1 cellular context compared by ENCODE assay signal in the genomic region with DNA sequence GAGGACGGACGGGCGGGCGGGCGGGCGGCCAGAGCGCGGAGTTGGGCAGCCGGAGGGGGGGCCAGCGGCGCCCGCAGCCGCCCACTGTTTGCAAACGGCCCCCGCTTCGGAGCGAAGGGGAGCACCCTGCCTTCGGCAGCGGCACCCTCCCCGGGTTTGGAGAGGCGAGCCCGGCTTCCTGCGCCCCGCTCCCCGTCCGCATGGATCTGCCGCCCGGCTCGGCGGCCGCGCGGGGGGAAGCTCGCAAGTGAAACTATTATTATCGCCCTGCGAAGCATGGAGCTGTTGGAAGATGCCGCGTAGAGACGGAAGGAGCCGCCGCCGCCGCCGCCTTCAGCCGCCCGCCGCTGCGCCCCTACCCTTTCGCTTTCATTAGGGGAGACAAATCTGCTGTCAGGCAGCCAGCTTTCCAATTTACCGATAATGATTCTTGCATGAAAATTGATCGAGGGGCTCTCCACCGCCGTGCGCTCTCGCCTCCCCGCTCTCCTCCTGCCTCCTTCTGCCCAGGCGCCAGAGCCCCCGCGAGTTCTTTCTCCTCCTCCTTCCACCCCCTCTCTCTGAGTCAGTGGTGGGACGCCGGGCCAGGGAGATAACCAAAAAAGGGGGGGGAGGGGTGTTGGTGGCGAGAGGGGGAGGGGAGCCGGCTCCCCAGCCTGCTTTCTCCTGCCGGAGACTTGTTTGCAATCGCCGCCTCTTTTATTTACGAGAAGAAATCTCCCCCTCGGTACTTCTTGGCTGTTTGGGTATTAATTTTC.
TF ChIP-seq lines count a peak whose summit lies in the region.

No MANE protein-coding gene starts in this region.

TF ChIP-seq in HEK293, 187 proteins besides CTCF, POLR2A, EP300 and RAD21 (continued from another document and continues in another):
- TF ChIP-seq GFI1B (tag by site-specific recombination; IDR thresholded peaks at IDR 0.05) = no peak
- TF ChIP-seq ZBTB21 (tag by site-specific recombination; IDR thresholded peaks at IDR 0.05) = no peak
- TF ChIP-seq, protein P1, sequence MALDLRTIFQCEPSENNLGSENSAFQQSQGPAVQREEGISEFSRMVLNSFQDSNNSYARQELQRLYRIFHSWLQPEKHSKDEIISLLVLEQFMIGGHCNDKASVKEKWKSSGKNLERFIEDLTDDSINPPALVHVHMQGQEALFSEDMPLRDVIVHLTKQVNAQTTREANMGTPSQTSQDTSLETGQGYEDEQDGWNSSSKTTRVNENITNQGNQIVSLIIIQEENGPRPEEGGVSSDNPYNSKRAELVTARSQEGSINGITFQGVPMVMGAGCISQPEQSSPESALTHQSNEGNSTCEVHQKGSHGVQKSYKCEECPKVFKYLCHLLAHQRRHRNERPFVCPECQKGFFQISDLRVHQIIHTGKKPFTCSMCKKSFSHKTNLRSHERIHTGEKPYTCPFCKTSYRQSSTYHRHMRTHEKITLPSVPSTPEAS (tag by site-specific recombination; IDR thresholded peaks at IDR 0.05) = no peak
- no peak for TF ChIP-seq ZNF610 (tag by site-specific recombination; IDR thresholded peaks at IDR 0.05; ENCODE audit: borderline replicate concordance)
- TF ChIP-seq TCF7L2 (IDR thresholded peaks at IDR 0.05; ENCODE audit: borderline replicate concordance, low read depth, low read length) = no peak
- no peak for TF ChIP-seq ZNF677 (tag by site-specific recombination; IDR thresholded peaks at IDR 0.05)
- TF ChIP-seq WT1 (tag by site-specific recombination; IDR thresholded peaks at IDR 0.05) = peak; percentile 26; the same call in 1 of the 2 replicates
- TF ChIP-seq, protein P2, sequence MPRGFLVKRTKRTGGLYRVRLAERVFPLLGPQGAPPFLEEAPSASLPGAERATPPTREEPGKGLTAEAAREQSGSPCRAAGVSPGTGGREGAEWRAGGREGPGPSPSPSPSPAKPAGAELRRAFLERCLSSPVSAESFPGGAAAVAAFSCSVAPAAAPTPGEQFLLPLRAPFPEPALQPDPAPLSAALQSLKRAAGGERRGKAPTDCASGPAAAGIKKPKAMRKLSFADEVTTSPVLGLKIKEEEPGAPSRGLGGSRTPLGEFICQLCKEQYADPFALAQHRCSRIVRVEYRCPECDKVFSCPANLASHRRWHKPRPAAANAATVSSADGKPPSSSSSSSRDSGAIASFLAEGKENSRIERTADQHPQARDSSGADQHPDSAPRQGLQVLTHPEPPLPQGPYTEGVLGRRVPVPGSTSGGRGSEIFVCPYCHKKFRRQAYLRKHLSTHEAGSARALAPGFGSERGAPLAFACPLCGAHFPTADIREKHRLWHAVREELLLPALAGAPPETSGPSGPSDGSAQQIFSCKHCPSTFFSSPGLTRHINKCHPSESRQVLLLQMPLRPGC (tag by site-specific recombination; IDR thresholded peaks at IDR 0.05) = no peak
- TF ChIP-seq, protein P3, sequence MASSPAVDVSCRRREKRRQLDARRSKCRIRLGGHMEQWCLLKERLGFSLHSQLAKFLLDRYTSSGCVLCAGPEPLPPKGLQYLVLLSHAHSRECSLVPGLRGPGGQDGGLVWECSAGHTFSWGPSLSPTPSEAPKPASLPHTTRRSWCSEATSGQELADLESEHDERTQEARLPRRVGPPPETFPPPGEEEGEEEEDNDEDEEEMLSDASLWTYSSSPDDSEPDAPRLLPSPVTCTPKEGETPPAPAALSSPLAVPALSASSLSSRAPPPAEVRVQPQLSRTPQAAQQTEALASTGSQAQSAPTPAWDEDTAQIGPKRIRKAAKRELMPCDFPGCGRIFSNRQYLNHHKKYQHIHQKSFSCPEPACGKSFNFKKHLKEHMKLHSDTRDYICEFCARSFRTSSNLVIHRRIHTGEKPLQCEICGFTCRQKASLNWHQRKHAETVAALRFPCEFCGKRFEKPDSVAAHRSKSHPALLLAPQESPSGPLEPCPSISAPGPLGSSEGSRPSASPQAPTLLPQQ (tag by site-specific recombination; IDR thresholded peaks at IDR 0.05) = no peak
- TF ChIP-seq, protein P4, sequence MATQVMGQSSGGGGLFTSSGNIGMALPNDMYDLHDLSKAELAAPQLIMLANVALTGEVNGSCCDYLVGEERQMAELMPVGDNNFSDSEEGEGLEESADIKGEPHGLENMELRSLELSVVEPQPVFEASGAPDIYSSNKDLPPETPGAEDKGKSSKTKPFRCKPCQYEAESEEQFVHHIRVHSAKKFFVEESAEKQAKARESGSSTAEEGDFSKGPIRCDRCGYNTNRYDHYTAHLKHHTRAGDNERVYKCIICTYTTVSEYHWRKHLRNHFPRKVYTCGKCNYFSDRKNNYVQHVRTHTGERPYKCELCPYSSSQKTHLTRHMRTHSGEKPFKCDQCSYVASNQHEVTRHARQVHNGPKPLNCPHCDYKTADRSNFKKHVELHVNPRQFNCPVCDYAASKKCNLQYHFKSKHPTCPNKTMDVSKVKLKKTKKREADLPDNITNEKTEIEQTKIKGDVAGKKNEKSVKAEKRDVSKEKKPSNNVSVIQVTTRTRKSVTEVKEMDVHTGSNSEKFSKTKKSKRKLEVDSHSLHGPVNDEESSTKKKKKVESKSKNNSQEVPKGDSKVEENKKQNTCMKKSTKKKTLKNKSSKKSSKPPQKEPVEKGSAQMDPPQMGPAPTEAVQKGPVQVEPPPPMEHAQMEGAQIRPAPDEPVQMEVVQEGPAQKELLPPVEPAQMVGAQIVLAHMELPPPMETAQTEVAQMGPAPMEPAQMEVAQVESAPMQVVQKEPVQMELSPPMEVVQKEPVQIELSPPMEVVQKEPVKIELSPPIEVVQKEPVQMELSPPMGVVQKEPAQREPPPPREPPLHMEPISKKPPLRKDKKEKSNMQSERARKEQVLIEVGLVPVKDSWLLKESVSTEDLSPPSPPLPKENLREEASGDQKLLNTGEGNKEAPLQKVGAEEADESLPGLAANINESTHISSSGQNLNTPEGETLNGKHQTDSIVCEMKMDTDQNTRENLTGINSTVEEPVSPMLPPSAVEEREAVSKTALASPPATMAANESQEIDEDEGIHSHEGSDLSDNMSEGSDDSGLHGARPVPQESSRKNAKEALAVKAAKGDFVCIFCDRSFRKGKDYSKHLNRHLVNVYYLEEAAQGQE (tag by site-specific recombination; IDR thresholded peaks at IDR 0.05) = no peak
- TF ChIP-seq ZNF596 (tag by site-specific recombination; IDR thresholded peaks at IDR 0.05) = no peak
- TF ChIP-seq ZNF223 (tag by site-specific recombination; IDR thresholded peaks at IDR 0.05) = no peak
- 0 out of 2 replicates have a peak, but pooled peaks have one; percentile 31 for TF ChIP-seq ZBTB7A (tag by site-specific recombination; IDR thresholded peaks at IDR 0.05; ENCODE audit: low read depth)
- TF ChIP-seq ZNF571 (tag by site-specific recombination; IDR thresholded peaks at IDR 0.05) = no peak
- TF ChIP-seq ZNF175 (tag by site-specific recombination; IDR thresholded peaks at IDR 0.05) = no peak
- no peak for TF ChIP-seq ZNF530 (tag by site-specific recombination; IDR thresholded peaks at IDR 0.05; ENCODE audit: low read depth)
- TF ChIP-seq RBAK (tag by site-specific recombination; IDR thresholded peaks at IDR 0.05) = no peak
- TF ChIP-seq ZNF292 (tag by site-specific recombination; IDR thresholded peaks at IDR 0.05; ENCODE audit: borderline replicate concordance, low read depth) = no peak
- TF ChIP-seq ZNF501 (tag by site-specific recombination; IDR thresholded peaks at IDR 0.05) = no peak
- TF ChIP-seq ZNF629 (tag by site-specific recombination; IDR thresholded peaks at IDR 0.05) = 0 out of 2 replicates have a peak, but pooled peaks have one; percentile 18
- no peak for TF ChIP-seq ZNF311 (tag by site-specific recombination; IDR thresholded peaks at IDR 0.05; ENCODE audit: borderline replicate concordance)
- peak; percentile 80 for TF ChIP-seq ZNF341 (tag by site-specific recombination; IDR thresholded peaks at IDR 0.05; ENCODE audit: low read depth)
- TF ChIP-seq ZBTB17 (tag by site-specific recombination; IDR thresholded peaks at IDR 0.05) = no peak
- TF ChIP-seq, protein P5, sequence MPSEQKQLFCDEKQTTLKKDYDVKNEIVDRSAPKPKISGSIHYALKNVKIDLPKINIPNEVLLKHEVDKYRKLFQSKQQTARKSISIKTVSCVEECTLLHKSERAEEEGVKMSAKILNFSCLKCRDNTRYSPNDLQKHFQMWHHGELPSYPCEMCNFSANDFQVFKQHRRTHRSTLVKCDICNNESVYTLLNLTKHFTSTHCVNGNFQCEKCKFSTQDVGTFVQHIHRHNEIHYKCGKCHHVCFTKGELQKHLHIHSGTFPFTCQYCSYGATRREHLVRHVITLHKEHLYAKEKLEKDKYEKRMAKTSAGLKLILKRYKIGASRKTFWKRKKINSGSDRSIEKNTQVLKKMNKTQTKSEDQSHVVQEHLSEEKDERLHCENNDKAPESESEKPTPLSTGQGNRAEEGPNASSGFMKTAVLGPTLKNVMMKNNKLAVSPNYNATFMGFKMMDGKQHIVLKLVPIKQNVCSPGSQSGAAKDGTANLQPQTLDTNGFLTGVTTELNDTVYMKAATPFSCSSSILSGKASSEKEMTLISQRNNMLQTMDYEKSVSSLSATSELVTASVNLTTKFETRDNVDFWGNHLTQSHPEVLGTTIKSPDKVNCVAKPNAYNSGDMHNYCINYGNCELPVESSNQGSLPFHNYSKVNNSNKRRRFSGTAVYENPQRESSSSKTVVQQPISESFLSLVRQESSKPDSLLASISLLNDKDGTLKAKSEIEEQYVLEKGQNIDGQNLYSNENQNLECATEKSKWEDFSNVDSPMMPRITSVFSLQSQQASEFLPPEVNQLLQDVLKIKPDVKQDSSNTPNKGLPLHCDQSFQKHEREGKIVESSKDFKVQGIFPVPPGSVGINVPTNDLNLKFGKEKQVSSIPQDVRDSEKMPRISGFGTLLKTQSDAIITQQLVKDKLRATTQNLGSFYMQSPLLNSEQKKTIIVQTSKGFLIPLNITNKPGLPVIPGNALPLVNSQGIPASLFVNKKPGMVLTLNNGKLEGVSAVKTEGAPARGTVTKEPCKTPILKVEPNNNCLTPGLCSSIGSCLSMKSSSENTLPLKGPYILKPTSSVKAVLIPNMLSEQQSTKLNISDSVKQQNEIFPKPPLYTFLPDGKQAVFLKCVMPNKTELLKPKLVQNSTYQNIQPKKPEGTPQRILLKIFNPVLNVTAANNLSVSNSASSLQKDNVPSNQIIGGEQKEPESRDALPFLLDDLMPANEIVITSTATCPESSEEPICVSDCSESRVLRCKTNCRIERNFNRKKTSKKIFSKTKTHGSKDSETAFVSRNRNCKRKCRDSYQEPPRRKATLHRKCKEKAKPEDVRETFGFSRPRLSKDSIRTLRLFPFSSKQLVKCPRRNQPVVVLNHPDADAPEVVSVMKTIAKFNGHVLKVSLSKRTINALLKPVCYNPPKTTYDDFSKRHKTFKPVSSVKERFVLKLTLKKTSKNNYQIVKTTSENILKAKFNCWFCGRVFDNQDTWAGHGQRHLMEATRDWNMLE (tag by site-specific recombination; conservative IDR thresholded peaks at IDR 0.05; ENCODE audit: low read depth) = no peak
- TF ChIP-seq ZNF707 (tag by site-specific recombination; IDR thresholded peaks at IDR 0.05) = no peak
- TF ChIP-seq ZNF658 (tag by site-specific recombination; IDR thresholded peaks at IDR 0.05) = no peak
- TF ChIP-seq, protein P6, sequence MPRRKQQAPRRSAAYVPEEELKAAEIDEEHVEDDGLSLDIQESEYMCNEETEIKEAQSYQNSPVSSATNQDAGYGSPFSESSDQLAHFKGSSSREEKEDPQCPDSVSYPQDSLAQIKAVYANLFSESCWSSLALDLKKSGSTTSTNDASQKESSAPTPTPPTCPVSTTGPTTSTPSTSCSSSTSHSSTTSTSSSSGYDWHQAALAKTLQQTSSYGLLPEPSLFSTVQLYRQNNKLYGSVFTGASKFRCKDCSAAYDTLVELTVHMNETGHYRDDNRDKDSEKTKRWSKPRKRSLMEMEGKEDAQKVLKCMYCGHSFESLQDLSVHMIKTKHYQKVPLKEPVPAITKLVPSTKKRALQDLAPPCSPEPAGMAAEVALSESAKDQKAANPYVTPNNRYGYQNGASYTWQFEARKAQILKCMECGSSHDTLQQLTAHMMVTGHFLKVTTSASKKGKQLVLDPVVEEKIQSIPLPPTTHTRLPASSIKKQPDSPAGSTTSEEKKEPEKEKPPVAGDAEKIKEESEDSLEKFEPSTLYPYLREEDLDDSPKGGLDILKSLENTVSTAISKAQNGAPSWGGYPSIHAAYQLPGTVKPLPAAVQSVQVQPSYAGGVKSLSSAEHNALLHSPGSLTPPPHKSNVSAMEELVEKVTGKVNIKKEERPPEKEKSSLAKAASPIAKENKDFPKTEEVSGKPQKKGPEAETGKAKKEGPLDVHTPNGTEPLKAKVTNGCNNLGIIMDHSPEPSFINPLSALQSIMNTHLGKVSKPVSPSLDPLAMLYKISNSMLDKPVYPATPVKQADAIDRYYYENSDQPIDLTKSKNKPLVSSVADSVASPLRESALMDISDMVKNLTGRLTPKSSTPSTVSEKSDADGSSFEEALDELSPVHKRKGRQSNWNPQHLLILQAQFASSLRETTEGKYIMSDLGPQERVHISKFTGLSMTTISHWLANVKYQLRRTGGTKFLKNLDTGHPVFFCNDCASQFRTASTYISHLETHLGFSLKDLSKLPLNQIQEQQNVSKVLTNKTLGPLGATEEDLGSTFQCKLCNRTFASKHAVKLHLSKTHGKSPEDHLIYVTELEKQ (tag by site-specific recombination; IDR thresholded peaks at IDR 0.05; ENCODE audit: borderline replicate concordance) = no peak
- TF ChIP-seq ZNF112 (tag by site-specific recombination; IDR thresholded peaks at IDR 0.05) = no peak
- no peak for TF ChIP-seq ZNF621 (tag by site-specific recombination; IDR thresholded peaks at IDR 0.05)
- TF ChIP-seq ZNF274 (IDR thresholded peaks at IDR 0.05; ENCODE audit: low read length) = no peak
- TF ChIP-seq ZNF274 (tag by site-specific recombination; IDR thresholded peaks at IDR 0.05; ENCODE audit: borderline replicate concordance) = no peak
- no peak for TF ChIP-seq ZNF184 (tag by site-specific recombination; IDR thresholded peaks at IDR 0.05)
- TF ChIP-seq PRDM1 (tag by site-specific recombination; IDR thresholded peaks at IDR 0.05) = peak; percentile 53; the same call in 1 of the 2 replicates
- TF ChIP-seq ZNF302 (tag by site-specific recombination; IDR thresholded peaks at IDR 0.05; ENCODE audit: low read depth) = no peak
- no peak for TF ChIP-seq ZNF626 (tag by site-specific recombination; IDR thresholded peaks at IDR 0.05)
- TF ChIP-seq ZNF138 (tag by site-specific recombination; IDR thresholded peaks at IDR 0.05; ENCODE audit: borderline replicate concordance) = no peak
- TF ChIP-seq, protein P7, sequence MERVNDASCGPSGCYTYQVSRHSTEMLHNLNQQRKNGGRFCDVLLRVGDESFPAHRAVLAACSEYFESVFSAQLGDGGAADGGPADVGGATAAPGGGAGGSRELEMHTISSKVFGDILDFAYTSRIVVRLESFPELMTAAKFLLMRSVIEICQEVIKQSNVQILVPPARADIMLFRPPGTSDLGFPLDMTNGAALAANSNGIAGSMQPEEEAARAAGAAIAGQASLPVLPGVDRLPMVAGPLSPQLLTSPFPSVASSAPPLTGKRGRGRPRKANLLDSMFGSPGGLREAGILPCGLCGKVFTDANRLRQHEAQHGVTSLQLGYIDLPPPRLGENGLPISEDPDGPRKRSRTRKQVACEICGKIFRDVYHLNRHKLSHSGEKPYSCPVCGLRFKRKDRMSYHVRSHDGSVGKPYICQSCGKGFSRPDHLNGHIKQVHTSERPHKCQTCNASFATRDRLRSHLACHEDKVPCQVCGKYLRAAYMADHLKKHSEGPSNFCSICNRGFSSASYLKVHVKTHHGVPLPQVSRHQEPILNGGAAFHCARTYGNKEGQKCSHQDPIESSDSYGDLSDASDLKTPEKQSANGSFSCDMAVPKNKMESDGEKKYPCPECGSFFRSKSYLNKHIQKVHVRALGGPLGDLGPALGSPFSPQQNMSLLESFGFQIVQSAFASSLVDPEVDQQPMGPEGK (tag by site-specific recombination; IDR thresholded peaks at IDR 0.05) = no peak; the same call in 1 of the 2 replicates
- TF ChIP-seq KLF1 (tag by site-specific recombination; IDR thresholded peaks at IDR 0.05) = no peak
- TF ChIP-seq ZFP41 (tag by site-specific recombination; IDR thresholded peaks at IDR 0.05; ENCODE audit: borderline replicate concordance) = no peak
